In the genomic region with DNA sequence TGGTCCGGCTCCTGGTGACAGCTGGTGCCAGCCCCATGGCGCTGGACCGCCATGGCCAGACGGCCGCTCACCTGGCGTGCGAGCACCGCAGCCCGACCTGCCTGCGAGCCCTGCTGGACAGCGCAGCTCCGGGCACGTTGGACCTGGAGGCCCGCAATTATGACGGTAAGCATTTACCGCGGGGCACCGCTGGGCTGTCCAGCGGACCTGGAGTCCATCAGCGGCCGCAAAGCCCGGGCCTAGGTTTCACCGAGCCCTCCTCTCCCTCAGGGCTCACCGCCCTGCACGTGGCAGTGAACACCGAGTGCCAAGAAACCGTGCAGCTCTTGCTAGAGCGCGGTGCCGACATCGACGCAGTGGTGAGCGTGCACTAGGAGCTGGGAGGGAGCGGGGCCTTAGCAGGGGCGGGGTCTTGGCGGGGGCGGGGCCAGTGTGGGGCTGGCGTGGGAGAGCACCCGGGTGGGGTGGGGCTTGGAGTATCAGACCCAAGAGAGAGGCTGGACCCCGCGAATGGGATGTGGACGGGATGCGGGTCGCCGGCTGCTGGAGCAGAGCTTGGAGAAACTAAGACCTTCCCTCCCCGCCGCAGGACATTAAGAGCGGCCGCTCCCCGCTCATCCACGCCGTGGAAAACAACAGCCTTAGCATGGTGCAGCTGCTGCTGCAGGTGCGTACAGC, we compare ENCODE assay signal across 1 cellular context.
TF ChIP-seq lines count a peak whose summit lies in the region.

No MANE protein-coding gene starts in this region.

TF ChIP-seq in HCT116, 20 proteins besides CTCF, POLR2A, EP300 and RAD21 (continued from another document):
- TF ChIP-seq, protein P1, sequence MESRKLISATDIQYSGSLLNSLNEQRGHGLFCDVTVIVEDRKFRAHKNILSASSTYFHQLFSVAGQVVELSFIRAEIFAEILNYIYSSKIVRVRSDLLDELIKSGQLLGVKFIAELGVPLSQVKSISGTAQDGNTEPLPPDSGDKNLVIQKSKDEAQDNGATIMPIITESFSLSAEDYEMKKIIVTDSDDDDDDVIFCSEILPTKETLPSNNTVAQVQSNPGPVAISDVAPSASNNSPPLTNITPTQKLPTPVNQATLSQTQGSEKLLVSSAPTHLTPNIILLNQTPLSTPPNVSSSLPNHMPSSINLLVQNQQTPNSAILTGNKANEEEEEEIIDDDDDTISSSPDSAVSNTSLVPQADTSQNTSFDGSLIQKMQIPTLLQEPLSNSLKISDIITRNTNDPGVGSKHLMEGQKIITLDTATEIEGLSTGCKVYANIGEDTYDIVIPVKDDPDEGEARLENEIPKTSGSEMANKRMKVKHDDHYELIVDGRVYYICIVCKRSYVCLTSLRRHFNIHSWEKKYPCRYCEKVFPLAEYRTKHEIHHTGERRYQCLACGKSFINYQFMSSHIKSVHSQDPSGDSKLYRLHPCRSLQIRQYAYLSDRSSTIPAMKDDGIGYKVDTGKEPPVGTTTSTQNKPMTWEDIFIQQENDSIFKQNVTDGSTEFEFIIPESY (IDR thresholded peaks at IDR 0.05; ENCODE audit: extremely low read depth, insufficient replicate concordance, low read length): no peak
- TF ChIP-seq CEBPB (IDR thresholded peaks at IDR 0.05; ENCODE audit: low read depth): no peak
- no peak for TF ChIP-seq EZH2 (IDR thresholded peaks at IDR 0.05)
- TF ChIP-seq, protein P2, sequence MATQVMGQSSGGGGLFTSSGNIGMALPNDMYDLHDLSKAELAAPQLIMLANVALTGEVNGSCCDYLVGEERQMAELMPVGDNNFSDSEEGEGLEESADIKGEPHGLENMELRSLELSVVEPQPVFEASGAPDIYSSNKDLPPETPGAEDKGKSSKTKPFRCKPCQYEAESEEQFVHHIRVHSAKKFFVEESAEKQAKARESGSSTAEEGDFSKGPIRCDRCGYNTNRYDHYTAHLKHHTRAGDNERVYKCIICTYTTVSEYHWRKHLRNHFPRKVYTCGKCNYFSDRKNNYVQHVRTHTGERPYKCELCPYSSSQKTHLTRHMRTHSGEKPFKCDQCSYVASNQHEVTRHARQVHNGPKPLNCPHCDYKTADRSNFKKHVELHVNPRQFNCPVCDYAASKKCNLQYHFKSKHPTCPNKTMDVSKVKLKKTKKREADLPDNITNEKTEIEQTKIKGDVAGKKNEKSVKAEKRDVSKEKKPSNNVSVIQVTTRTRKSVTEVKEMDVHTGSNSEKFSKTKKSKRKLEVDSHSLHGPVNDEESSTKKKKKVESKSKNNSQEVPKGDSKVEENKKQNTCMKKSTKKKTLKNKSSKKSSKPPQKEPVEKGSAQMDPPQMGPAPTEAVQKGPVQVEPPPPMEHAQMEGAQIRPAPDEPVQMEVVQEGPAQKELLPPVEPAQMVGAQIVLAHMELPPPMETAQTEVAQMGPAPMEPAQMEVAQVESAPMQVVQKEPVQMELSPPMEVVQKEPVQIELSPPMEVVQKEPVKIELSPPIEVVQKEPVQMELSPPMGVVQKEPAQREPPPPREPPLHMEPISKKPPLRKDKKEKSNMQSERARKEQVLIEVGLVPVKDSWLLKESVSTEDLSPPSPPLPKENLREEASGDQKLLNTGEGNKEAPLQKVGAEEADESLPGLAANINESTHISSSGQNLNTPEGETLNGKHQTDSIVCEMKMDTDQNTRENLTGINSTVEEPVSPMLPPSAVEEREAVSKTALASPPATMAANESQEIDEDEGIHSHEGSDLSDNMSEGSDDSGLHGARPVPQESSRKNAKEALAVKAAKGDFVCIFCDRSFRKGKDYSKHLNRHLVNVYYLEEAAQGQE (IDR thresholded peaks at IDR 0.05; ENCODE audit: low read depth): no peak
- TF ChIP-seq POLR2AphosphoS5 (IDR thresholded peaks at IDR 0.05; ENCODE audit: low read depth, low read length): no peak
- no peak for TF ChIP-seq EGR1 (IDR thresholded peaks at IDR 0.05; ENCODE audit: low read depth)
- no peak for TF ChIP-seq SIN3A (IDR thresholded peaks at IDR 0.05; ENCODE audit: low read depth)
